8 cellular contexts compared by ENCODE assay signal in the genomic region with DNA sequence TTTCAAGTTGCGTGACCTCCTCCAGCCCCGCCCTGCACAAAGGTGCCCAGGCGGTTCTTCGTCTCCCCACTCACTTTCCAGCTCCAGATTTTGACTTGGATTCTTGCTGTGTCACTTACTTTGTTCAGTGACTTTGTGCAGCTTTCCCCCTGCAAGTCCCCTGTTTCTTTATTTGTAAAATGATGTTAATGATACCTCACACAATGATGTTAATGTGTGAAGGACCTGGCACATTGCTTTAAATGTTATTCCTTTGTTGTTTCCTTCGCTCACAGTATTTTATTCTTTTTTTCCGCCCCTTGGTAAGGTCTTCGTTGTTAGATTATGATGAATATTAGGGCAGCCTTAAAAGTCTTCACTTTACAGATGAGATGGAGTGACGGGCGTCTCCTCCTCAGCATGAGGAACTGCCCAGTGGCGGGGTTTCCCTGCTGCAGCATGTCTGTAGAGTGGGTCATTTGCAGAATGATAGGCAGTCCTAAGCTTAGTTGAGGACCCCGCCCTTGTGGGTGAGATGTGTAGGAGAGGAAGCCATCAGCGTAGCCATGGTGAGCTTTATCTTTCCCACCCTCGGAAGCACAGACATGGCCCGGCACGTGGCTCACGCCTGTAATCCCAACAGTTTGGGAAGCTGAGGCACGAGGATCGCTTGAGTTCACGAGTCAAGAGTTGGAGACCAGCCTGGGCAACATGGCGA. TPM values are rescaled to one million over a fixed set of nuclear protein-coding genes. Genes with fewer than 3 reads are reported as not detected.
DNase-seq lines count a peak whose midpoint lies in the region; ATAC-seq and TF ChIP-seq lines count a peak whose summit lies in the region.

No MANE protein-coding gene starts in this region.

- POLR2A ChIA-PET in naive thymus-derived CD4-positive, alpha-beta T cell (lab: Charles Lee) = interaction anchor here (0.5 to 3.5 kb wide), 6 partner anchors 8 to 1979 kb away, joined by 3 to 21 read pairs (median 4); partner anchors contain the start of genes LNP1 and TOMM70

- H3K36me3 ChIP-seq in ES-I3 (ENCODE audit: insufficient read depth, low read length) (no peaks in the 10 kb centered on the region), esophagus (ENCODE audit: control insufficient read depth in 2 of 2, insufficient read depth in 2 of 2, low read length in 1 of 2) (no peaks in the 10 kb centered on the region), vagina (peaks cover 0 to 10% of the 10 kb centered on the region in 2 donors)
- H3K36me3 ChIP-seq in naive thymus-derived CD4-positive, alpha-beta T cell (ENCODE audit: control insufficient read depth in 2 of 3, insufficient read depth in 3 of 3, low read length in 3 of 3) = peaks cover 0 to 6% (median 4%) of the 10 kb centered on the region in 3 experiments

- no peaks in the 10 kb centered on the region for H3K9me3 Mint-ChIP-seq in IgD-negative memory B cell
- no peaks in the 10 kb centered on the region for H3K9me3 Mint-ChIP-seq in naive thymus-derived CD4-positive, alpha-beta T cell

- CTCF ChIA-PET in naive thymus-derived CD4-positive, alpha-beta T cell (lab: Charles Lee) = interaction anchor here (1.0 kb wide), 1 partner anchor 8 kb away, joined by 3 read pairs; no protein-coding TSS in a partner anchor

- peak overlapping the region; percentile 94 to 99 (median 96) for H3K4me3 Mint-ChIP-seq in IgD-negative memory B cell
- peak overlapping the region; percentile 86 to 99 (median 94) for H3K4me3 Mint-ChIP-seq in naive thymus-derived CD4-positive, alpha-beta T cell

- peak overlapping the region; percentile 67 for H3K9ac ChIP-seq in ES-I3 (ENCODE audit: low read depth, low read length)

- peak overlapping the region; percentile 83 for H3K27ac ChIP-seq in VCaP
- peak overlapping the region; percentile 77 to 85 for H3K27ac ChIP-seq in esophagus (ENCODE audit: low read depth in 2 of 2, low read length in 1 of 2)
- peak overlapping the region; percentile 76 for H3K27ac ChIP-seq in naive thymus-derived CD4-positive, alpha-beta T cell (ENCODE audit: low read depth, low read length)
- peak overlapping the region; percentile 79 for H3K27ac ChIP-seq in vagina

- peak in 3 of 9 donors; percentile 9 to 42 (median 10) for DNase-seq in naive thymus-derived CD4-positive, alpha-beta T cell
- no peak for DNase-seq in vagina (ENCODE audit: extremely low spot score in 2 of 2)
- no peak for DNase-seq in effector CD4-positive, alpha-beta T cell

- H3K4me1 ChIP-seq in ES-I3 (ENCODE audit: insufficient read depth, low read length) (peaks cover 8% of the 10 kb centered on the region), esophagus (ENCODE audit: control insufficient read depth in 2 of 2, insufficient read depth in 2 of 2, low read length in 1 of 2) (peaks cover 0 to 3% of the 10 kb centered on the region in 2 donors), vagina (peaks cover 16% of the 10 kb centered on the region)
- H3K4me1 ChIP-seq in naive thymus-derived CD4-positive, alpha-beta T cell (ENCODE audit: control insufficient read depth in 2 of 2, insufficient read depth in 2 of 2, low read length in 2 of 2) = peaks cover 8 to 12% of the 10 kb centered on the region in 2 donors

- peak; percentile 42 for ATAC-seq in GM21526 (IDR thresholded peaks at IDR 0.05; ENCODE audit: low FRiP score, unreplicated experiment)
- ATAC-seq in naive thymus-derived CD4-positive, alpha-beta T cell = peak; percentile 45

- intact Hi-C loops in naive thymus-derived CD4-positive, alpha-beta T cell (cut with micrococcal nuclease) = loop anchor here (1.0 to 10.0 kb wide), 7 partner anchors 13 to 1812 kb away; partner anchors contain the start of genes CLDND1 (in 1 of the 2), TBC1D23 (in 1 of the 2) and TRMT10C (in 1 of the 2)
- intact Hi-C loops in vagina (cut with DNase I) = no loop called here

- H3K27me3 ChIP-seq in esophagus (ENCODE audit: control insufficient read depth in 1 of 2, insufficient read depth in 2 of 2, low read length in 2 of 2) (no peaks in the 10 kb centered on the region), vagina (no peaks in the 10 kb centered on the region)
- no peaks in the 10 kb centered on the region for H3K27me3 ChIP-seq in naive thymus-derived CD4-positive, alpha-beta T cell (ENCODE audit: control insufficient read depth in 2 of 2, insufficient read depth in 2 of 2, low read length in 2 of 2)

- H3K4me3 ChIP-seq in esophagus (ENCODE audit: low read depth in 1 of 2, low read length in 2 of 2) (peak overlapping the region; percentile 76 to 93), vagina (peak overlapping the region; percentile 69 to 95)
- H3K4me3 ChIP-seq in naive thymus-derived CD4-positive, alpha-beta T cell (ENCODE audit: low read length) = peak overlapping the region; percentile 72

- 48 to 50% methylated on average over 20 of the region's 20 CpGs for WGBS in esophagus, 2 donors

- peak overlapping the region; percentile 94 to 95 (median 94) for H3K27ac Mint-ChIP-seq in IgD-negative memory B cell
- H3K27ac Mint-ChIP-seq in naive thymus-derived CD4-positive, alpha-beta T cell = peak overlapping the region; percentile 87 to 97 (median 92)

- no peaks in the 10 kb centered on the region for H3K27me3 Mint-ChIP-seq in IgD-negative memory B cell
- H3K27me3 Mint-ChIP-seq in naive thymus-derived CD4-positive, alpha-beta T cell = no peaks in the 10 kb centered on the region

- TF ChIP-seq CTCF in VCaP (conservative IDR thresholded peaks at IDR 0.05) (no peak), vagina (IDR thresholded peaks at IDR 0.05) (no peak)

- TF ChIP-seq POLR2A in vagina (IDR thresholded peaks at IDR 0.05) = no peak

- H3K4me1 Mint-ChIP-seq in IgD-negative memory B cell = peaks cover 14 to 22% (median 18%) of the 10 kb centered on the region in 3 donors
- peaks cover 11 to 40% (median 30%) of the 10 kb centered on the region in 7 donors for H3K4me1 Mint-ChIP-seq in naive thymus-derived CD4-positive, alpha-beta T cell

- no peaks in the 10 kb centered on the region for H3K9me3 ChIP-seq in ES-I3 (ENCODE audit: control insufficient read depth, insufficient read depth, low read length)
- no peaks in the 10 kb centered on the region for H3K9me3 ChIP-seq in esophagus (ENCODE audit: control insufficient read depth in 2 of 2, insufficient read depth in 1 of 2, low read depth in 1 of 2, low read length in 1 of 2)
- no peaks in the 10 kb centered on the region for H3K9me3 ChIP-seq in naive thymus-derived CD4-positive, alpha-beta T cell (ENCODE audit: control insufficient read depth in 2 of 3, low read length in 3 of 3)
- H3K9me3 ChIP-seq in vagina = no peaks in the 10 kb centered on the region

- H3K36me3 Mint-ChIP-seq in IgD-negative memory B cell = no peaks in the 10 kb centered on the region
- H3K36me3 Mint-ChIP-seq in naive thymus-derived CD4-positive, alpha-beta T cell = peaks cover 0 to 5% (median 0%) of the 10 kb centered on the region in 5 donors

RNA-seq across cellular contexts. Expression of gene NIT2, which starts 0.7 kb away (rescaled TPM):
- 55.6 TPM for polyA plus RNA-seq in IgD-negative memory B cell
- 10 to 100 TPM; 25.3 to 35.8 TPM for polyA plus RNA-seq in esophagus
- 10 to 100 TPM; 25.3 to 51.6 (median 30.6) TPM for total RNA-seq in naive thymus-derived CD4-positive, alpha-beta T cell
- polyA plus RNA-seq in naive thymus-derived CD4-positive, alpha-beta T cell = 10 to 100 TPM; 29.3 to 50.8 TPM
- 26.0 TPM for total RNA-seq in vagina
